29 cellular contexts compared by ENCODE assay signal in the genomic region with DNA sequence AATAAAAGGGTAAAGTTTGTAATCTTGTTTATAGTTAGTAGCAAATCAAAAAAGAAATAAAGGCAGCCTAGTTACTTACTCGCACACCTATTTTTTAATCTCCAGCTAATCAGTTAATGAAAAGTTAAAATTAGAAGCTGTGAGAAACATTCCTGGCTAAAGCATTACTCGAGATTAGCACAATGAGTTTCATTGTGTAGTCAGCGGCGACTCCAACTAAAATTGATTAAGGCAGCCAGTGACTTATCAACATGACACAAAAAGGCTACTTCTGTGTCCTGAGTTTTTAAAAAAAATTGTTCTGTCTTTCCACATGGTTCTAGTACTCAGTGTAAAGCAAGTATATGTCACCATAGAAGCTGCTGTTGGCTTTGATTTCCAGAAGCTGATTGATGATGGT.
"Had no signal": no experiment of that assay in that cellular context is flagged by ENCODE, and none has a peak within 500 bp of the region (broad histone marks: within the 10 kb centered on the region; RNA-seq: fewer than 3 reads in every experiment).

No MANE protein-coding gene starts in this region.

- ATAC-seq: activated CD8-positive, alpha-beta T cell treated with anti-CD3 and anti-CD28 coated beads, Interleukin-2, amount 10 ng/mL, durations not matched to agents 7 days and 5 days; activated naive CD4-positive, alpha-beta T cell treated with anti-CD3 and anti-CD28 coated beads, Interleukin-2, amount 50 U/mL, for 72 hours; PC-3 had no signal

- H3K27me3 ChIP-seq: adrenal gland, Peyer's patch, SJSA1 had no signal

- H3K27ac ChIP-seq: adrenal gland, KMS-11, Peyer's patch, SJSA1 had no signal

- H3K36me3 ChIP-seq: adrenal gland, Peyer's patch, SJSA1 had no signal

- H3K4me2 ChIP-seq: KMS-11, SK-N-SH had no signal

- H3K4me1 ChIP-seq: adrenal gland, Peyer's patch, SJSA1 had no signal

- H3K9me3 ChIP-seq: adrenal gland, Peyer's patch, SJSA1, SK-N-SH had no signal

- H3K4me3 ChIP-seq: adrenal gland, Peyer's patch, SJSA1 had no signal

- H3K9ac ChIP-seq: KMS-11, SK-N-SH had no signal

- DNase-seq: activated CD4-positive, alpha-beta T cell treated with anti-CD3 and anti-CD28 coated beads, Interleukin-2, amount 10 ng/mL, durations not matched to agents 24 days and 14 days; activated CD4-positive, alpha-beta T cell treated with anti-CD3 and anti-CD28 coated beads, Interleukin-2, amount 50 U/mL, for 4 hours; activated CD8-positive, alpha-beta T cell treated with anti-CD3 and anti-CD28 coated beads, Interleukin-2, amount 10 ng/mL, durations not matched to agents 7 days and 5 days; activated gamma-delta T cell treated with Interleukin-2 at 50 U/mL for 16 hours; activated naive CD4-positive, alpha-beta T cell treated with anti-CD3 and anti-CD28 coated beads for 36 hours; activated T-cell treated with anti-CD3 and anti-CD28 coated beads, Interleukin-2, amount 50 U/mL, for 24 hours; adrenal gland; central memory CD4-positive, alpha-beta T cell; MM.1S; MV-4-11; NCI-H1092; NCI-H1436 treated with DMSO at 0.1 percent for 48 hours; NCI-H187; NCI-H2029 treated with DMSO at 0.1 percent for 48 hours; NCI-H2171 treated with DMSO at 0.1 percent for 48 hours; NCI-H2227 treated with DMSO at 0.1 percent for 48 hours; NCI-H446; NCI-H510A treated with DMSO at 0.1 percent for 48 hours; NCI-H526 treated with DMSO at 0.1 percent for 48 hours; NCI-H774; NK-92 treated with Interleukin-12 subunit alpha and Interleukin-12 subunit beta, amount 100 ng/mL, for 24 hours; PC-3; Peyer's patch; RPMI8226; SHP77 treated with DMSO at 0.1 percent for 48 hours; SK-N-SH had no signal
